15 cellular contexts compared by ENCODE assay signal in genomic region chr3:193248848-193249468, GRCh38. TPM values are rescaled to one million over a fixed set of nuclear protein-coding genes. Genes with fewer than 3 reads are reported as not detected.
DNase-seq lines count a peak whose midpoint lies in the region; ATAC-seq and TF ChIP-seq lines count a peak whose summit lies in the region.
"Had no signal": no experiment of that assay in that cellular context is flagged by ENCODE, and none has a peak within 500 bp of the region (broad histone marks: within the 10 kb centered on the region; RNA-seq: fewer than 3 reads in every experiment).

No MANE protein-coding gene starts in this region.

- no TSS peak for BruUV-seq in HCT116 (replicated peaks; lab: Mats Ljungman, UMichigan)

- no peaks in the 10 kb centered on the region for H3K9me3 ChIP-seq in HCT116 (ENCODE audit: control insufficient read depth in 1 of 2, insufficient read depth in 1 of 2, low read depth in 1 of 2, low read length in 2 of 2)

- no peak overlapping the region for H3K4me3 ChIP-seq in HCT116 (replicated peaks in 1 of 2; ENCODE audit: low read depth in 1 of 2, low read length in 2 of 2)
- H3K4me3 ChIP-seq: GM23338 had no signal

- CTCF ChIA-PET in HCT116 (lab: Charles Lee) = no interaction called here
- CTCF ChIA-PET in HEK293T (lab: Yijun Ruan, JAX) = no interaction called here

- TF ChIP-seq POLR2A in HCT116 (IDR thresholded peaks at IDR 0.05; ENCODE audit: borderline replicate concordance, extremely low read depth, insufficient read depth, insufficient read length) = no peak

- no peaks in the 10 kb centered on the region for H3K36me3 ChIP-seq in HCT116 (ENCODE audit: control insufficient read depth in 1 of 2, insufficient read depth in 2 of 2, low read length in 2 of 2)

- RAD21 ChIA-PET in HCT116 (lab: Charles Lee; ENCODE audit: low non-redundant PET in 1 of 2, low total read pairs in 2 of 2, uncharacterized antibody in 2 of 2, unreplicated experiment in 2 of 2) = no interaction called here

- no peak overlapping the region for H3K4me2 ChIP-seq in HCT116 (ENCODE audit: low read length)
- H3K4me2 ChIP-seq: GM23338 had no signal

- no peak overlapping the region for H3K9ac ChIP-seq in HCT116 (ENCODE audit: low read length)

- no peak for ATAC-seq in HCT116
- ATAC-seq: GM23338 had no signal

- no peak overlapping the region for H3K27ac ChIP-seq in HCT116 (ENCODE audit: low read depth, low read length)

- intact Hi-C loops in HCT116 (cut with micrococcal nuclease) = no loop called here
- intact Hi-C loops in cardiac septum (cut with DNase I) = loop anchor here (10.0 kb wide), 1 partner anchor 424 kb away; no protein-coding TSS in a partner anchor

- H3K4me1 ChIP-seq in HCT116 (ENCODE audit: control insufficient read depth in 1 of 2, insufficient read depth in 2 of 2, low read length in 2 of 2) = no peaks in the 10 kb centered on the region

- H3K9me2 ChIP-seq in HCT116 (ENCODE audit: insufficient read depth) = no peaks in the 10 kb centered on the region

- TF ChIP-seq RAD21 in HCT116 (IDR thresholded peaks at IDR 0.05; ENCODE audit: low read depth) = no peak

- TF ChIP-seq CTCF in HCT116 (IDR thresholded peaks at IDR 0.05 in 2 of 3, conservative IDR thresholded peaks at IDR 0.05 in 1 of 3; ENCODE audit: borderline replicate concordance in 1 of 3, insufficient read depth in 1 of 3, low read depth in 2 of 3, low read length in 2 of 3) = no peak

- peaks cover 6% of the 10 kb centered on the region for H3K27me3 ChIP-seq in HCT116 (ENCODE audit: insufficient read depth, low read length)

- POLR2A ChIA-PET in HCT116 (lab: Charles Lee) (no interaction called here), HEK293T (lab: Yijun Ruan, JAX) (no interaction called here)

- no peaks in the 10 kb centered on the region for H4K20me1 ChIP-seq in HCT116 (ENCODE audit: insufficient read depth)

- H2AFZ ChIP-seq in HCT116 (ENCODE audit: low read depth, low read length, poor library complexity, severe bottlenecking) = no peak overlapping the region
- H2AFZ ChIP-seq: GM23338 had no signal

- no peaks in the 10 kb centered on the region for H3K79me2 ChIP-seq in HCT116 (ENCODE audit: insufficient read depth, low read length)

- DNase-seq in NCI-H2171 (lab: John Stamatoyannopoulos, UW) (peak; percentile 3), NCI-H2171 treated with DMSO at 0.1 percent for 48 hours (lab: John Stamatoyannopoulos, UW) (no peak), HCT116 (ENCODE audit: low read depth, low spot score) (no peak), HEK293T (ENCODE audit: extremely low spot score) (no peak), cardiac septum (ENCODE audit: low spot score) (no peak), islet precursor cell (no peak)
- DNase-seq: C1 segment of cervical spinal cord; Calu3; CD4-positive, alpha-beta memory T cell; COR-L47; DMS79; EL; GF-D8; H9 had no signal

TF ChIP-seq in HCT116, 20 proteins besides CTCF, POLR2A, EP300 and RAD21:
- TF ChIP-seq REST (IDR thresholded peaks at IDR 0.05; ENCODE audit: low read depth) (no peak), CBX3 (IDR thresholded peaks at IDR 0.05; ENCODE audit: low read depth) (peak; percentile 18; the same call in 1 of the 2 replicates)
TF ChIP-seq in HCT116: peak in this region for 1.

TF ChIP-seq in HEK293T, 16 proteins besides CTCF, POLR2A, EP300 and RAD21:
- TF ChIP-seq L3MBTL2 (conservative IDR thresholded peaks at IDR 0.05) (no peak), BHLHE40 (IDR thresholded peaks at IDR 0.05; ENCODE audit: borderline replicate concordance) (no peak), TARDBP (IDR thresholded peaks at IDR 0.05) (no peak), ZNF384 (IDR thresholded peaks at IDR 0.05) (0 out of 2 replicates have a peak, but pooled peaks have one; percentile 18), SP1 (IDR thresholded peaks at IDR 0.05) (no peak)

RNA-seq across cellular contexts. Expression of gene PLAAT1, which starts 7.9 kb away (rescaled TPM):
- total RNA-seq in HCT116 (2021; ENCODE audit: unreplicated experiment) (not detected), cardiac septum (9.2 TPM)
- not detected in 2 replicates for polyA plus RNA-seq in HCT116 (2012)
- total RNA-seq: CD4-positive, alpha-beta memory T cell had no signal
- polyA plus RNA-seq: CD4-positive, alpha-beta memory T cell had no signal

Comparison
In these comparisons a context has a peak if more than half of its experiments do, and no peak if none do; other contexts are left out.
1. RNA of gene PLAAT1, which starts 7.9 kb away (total RNA-seq): 9.2 TPM in cardiac septum (single experiment); not detected in HCT116 (single experiment); every median in the first group is over 10 times any median in the second.